1 cellular context compared by ENCODE assay signal in genomic region chrX:2978639-2979038, GRCh38.
TF ChIP-seq lines count a peak whose summit lies in the region.

No MANE protein-coding gene starts in this region.

TF ChIP-seq in HEK293, 187 proteins besides CTCF, POLR2A, EP300 and RAD21 (continued from another document):
- peak; percentile 52; the same call in 1 of the 2 replicates for TF ChIP-seq ZNF518A (tag by site-specific recombination; conservative IDR thresholded peaks at IDR 0.05; ENCODE audit: low read depth)
- TF ChIP-seq ZNF555 (tag by site-specific recombination; conservative IDR thresholded peaks at IDR 0.05) = peak; percentile 66
- TF ChIP-seq ZNF623 (tag by site-specific recombination; IDR thresholded peaks at IDR 0.05) = peak; percentile 38; the same call in 1 of the 2 replicates
- 0 out of 2 replicates have a peak, but pooled peaks have one; percentile 14 for TF ChIP-seq ZNF266 (tag by site-specific recombination; IDR thresholded peaks at IDR 0.05; ENCODE audit: low read depth)
- peak; percentile 54 for TF ChIP-seq ZNF510 (tag by site-specific recombination; IDR thresholded peaks at IDR 0.05; ENCODE audit: insufficient replicate concordance)
- peak; percentile 68 for TF ChIP-seq ZNF426 (tag by site-specific recombination; IDR thresholded peaks at IDR 0.05)
